ENCODE assay signal across 14 cellular contexts in the genomic region with DNA sequence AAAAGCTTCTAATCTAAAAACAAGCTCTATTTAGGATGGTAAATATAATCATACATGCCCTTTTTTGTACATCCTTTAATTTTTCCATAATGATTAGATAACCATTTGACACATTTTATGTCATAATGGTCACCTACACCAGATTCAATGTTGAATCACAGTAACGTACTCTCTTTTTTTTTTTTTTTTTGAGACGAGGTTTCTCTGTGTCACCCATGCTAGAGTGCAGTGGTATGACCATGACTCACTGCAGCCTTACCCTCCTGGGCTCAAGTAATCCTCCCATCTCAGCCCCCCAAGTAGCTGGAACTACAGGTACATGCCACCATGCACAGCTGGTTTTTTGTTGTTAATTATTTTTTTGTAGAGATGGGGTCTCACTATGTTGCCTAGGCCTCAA. TPM values are rescaled to one million over a fixed set of nuclear protein-coding genes. Genes with fewer than 3 reads are reported as not detected.
"Had no signal": no experiment of that assay in that cellular context is flagged by ENCODE, and none has a peak within 500 bp of the region (broad histone marks: within the 10 kb centered on the region; RNA-seq: fewer than 3 reads in every experiment).

No MANE protein-coding gene starts in this region.

- ATAC-seq: effector memory CD8-positive, alpha-beta T cell; foreskin keratinocyte; mucosa of descending colon; naive thymus-derived CD8-positive, alpha-beta T cell; psoas muscle had no signal

- H3K36me3 ChIP-seq: esophagus squamous epithelium, neutrophil, right atrium auricular region had no signal

- H3K4me3 ChIP-seq: esophagus squamous epithelium, hepatocyte, mucosa of descending colon, psoas muscle, right atrium auricular region, smooth muscle cell had no signal

- H3K27ac ChIP-seq: esophagus squamous epithelium, foreskin keratinocyte, hepatocyte, neutrophil, psoas muscle, right atrium auricular region had no signal

- H3K9me3 ChIP-seq: esophagus squamous epithelium, mucosa of descending colon, neutrophil, psoas muscle, right atrium auricular region had no signal

- H3K4me1 ChIP-seq: esophagus squamous epithelium, foreskin keratinocyte, psoas muscle, right atrium auricular region had no signal

- DNase-seq: effector memory CD8-positive, alpha-beta T cell; esophagus squamous epithelium; foreskin keratinocyte; head of caudate nucleus; mucosa of descending colon; naive thymus-derived CD8-positive, alpha-beta T cell; psoas muscle; stimulated activated CD4-positive, alpha-beta T cell treated with anti-CD3 and anti-CD28 coated beads, Interleukin-2, amount 100 ng/mL, for 48 hours; stimulated activated naive CD4-positive, alpha-beta T cell treated with Interleukin-2 at 50 U/mL for 16 hours; trophoblast cell had no signal

RNA-seq across cellular contexts. Expression of gene PROS1, which starts 49.2 kb away (rescaled TPM):
- total RNA-seq: naive thymus-derived CD8-positive, alpha-beta T cell had no signal
